Comparison of ENCODE assay signal across 21 cellular contexts in genomic region chr14:68873379-68873778, GRCh38.
DNase-seq lines count a peak whose midpoint lies in the region; ATAC-seq and TF ChIP-seq lines count a peak whose summit lies in the region.
"Had no signal": no experiment of that assay in that cellular context is flagged by ENCODE, and none has a peak within 500 bp of the region (broad histone marks: within the 10 kb centered on the region; RNA-seq: fewer than 3 reads in every experiment).

No MANE protein-coding gene starts in this region.

- RAD21 ChIA-PET in HCT116 (lab: Charles Lee; ENCODE audit: low non-redundant PET in 1 of 2, low total read pairs in 2 of 2, uncharacterized antibody in 2 of 2, unreplicated experiment in 2 of 2), result no interaction called here

- POLR2A ChIA-PET in HCT116 (lab: Charles Lee), result no interaction called here
- POLR2A ChIA-PET in activated CD8-positive, alpha-beta T cell treated with anti-CD3 and anti-CD28 coated beads, Interleukin-2, amount 10 ng/mL, durations not matched to agents 7 days and 5 days (lab: Charles Lee), result no interaction called here

- CTCF ChIA-PET in HCT116 (lab: Charles Lee), result no interaction called here
- CTCF ChIA-PET in activated CD8-positive, alpha-beta T cell treated with anti-CD3 and anti-CD28 coated beads, Interleukin-2, amount 10 ng/mL, durations not matched to agents 7 days and 5 days (lab: Charles Lee), result interaction anchor here (1.8 to 2.6 kb wide), 2 partner anchors 11 to 29 kb away, joined by 6 to 13 read pairs; no protein-coding TSS in a partner anchor

- peak overlapping the region; percentile 72; the same call in 1 of the 2 replicates for H3K4me2 ChIP-seq in HCT116 (ENCODE audit: low read length)
- H3K4me2 ChIP-seq: GM23338, PC-9 had no signal

- no peaks in the 10 kb centered on the region for H3K9me3 Mint-ChIP-seq in activated CD8-positive, alpha-beta T cell treated with anti-CD3 and anti-CD28 coated beads, Interleukin-2, amount 10 ng/mL, durations not matched to agents 7 days and 5 days (ENCODE audit: insufficient read depth)

- no peaks in the 10 kb centered on the region for H3K4me1 Mint-ChIP-seq in activated CD8-positive, alpha-beta T cell treated with anti-CD3 and anti-CD28 coated beads, Interleukin-2, amount 10 ng/mL, durations not matched to agents 7 days and 5 days (ENCODE audit: low read depth)
- H3K4me1 Mint-ChIP-seq: CD4-positive, CD25-positive, alpha-beta regulatory T cell; GM23338 had no signal

- H3K27ac Mint-ChIP-seq in activated CD8-positive, alpha-beta T cell treated with anti-CD3 and anti-CD28 coated beads, Interleukin-2, amount 10 ng/mL, durations not matched to agents 7 days and 5 days, result no peak overlapping the region
- H3K27ac Mint-ChIP-seq: CD4-positive, CD25-positive, alpha-beta regulatory T cell; GM23338 had no signal

- H3K27me3 Mint-ChIP-seq in activated CD8-positive, alpha-beta T cell treated with anti-CD3 and anti-CD28 coated beads, Interleukin-2, amount 10 ng/mL, durations not matched to agents 7 days and 5 days (ENCODE audit: low read depth), result no peaks in the 10 kb centered on the region
- H3K27me3 Mint-ChIP-seq: CD4-positive, CD25-positive, alpha-beta regulatory T cell had no signal

- no peaks in the 10 kb centered on the region for H4K20me1 ChIP-seq in HCT116 (ENCODE audit: insufficient read depth)

- DNase-seq in BE2C (peak; percentile 69), HCT116 (ENCODE audit: low read depth, low spot score) (no peak), NCI-H345 treated with DMSO at 0.1 percent for 48 hours (lab: John Stamatoyannopoulos, UW; ENCODE audit: unreplicated experiment) (peak; percentile 61), RKO (ENCODE audit: low spot score) (no peak), SKM-1 (lab: John Stamatoyannopoulos, UW; ENCODE audit: unreplicated experiment) (no peak)
- DNase-seq in activated CD8-positive, alpha-beta T cell treated with anti-CD3 and anti-CD28 coated beads, Interleukin-2, amount 10 ng/mL, durations not matched to agents 7 days and 5 days, result no peak
- DNase-seq: amniotic stem cell; CD4-positive, CD25-positive, alpha-beta regulatory T cell; DMS153; dorsolateral prefrontal cortex; mammary epithelial cell; MM.1S; NCI-H1930; pancreas; PC-9; right lobe of liver; SJCRH30 had no signal

- BruUV-seq in HCT116 (replicated peaks; lab: Mats Ljungman, UMichigan), result no TSS peak

- peaks cover 14% of the 10 kb centered on the region for H3K36me3 Mint-ChIP-seq in activated CD8-positive, alpha-beta T cell treated with anti-CD3 and anti-CD28 coated beads, Interleukin-2, amount 10 ng/mL, durations not matched to agents 7 days and 5 days (ENCODE audit: low read depth)

- no peak for TF ChIP-seq RAD21 in HCT116 (IDR thresholded peaks at IDR 0.05; ENCODE audit: low read depth)

- intact Hi-C loops in HCT116 (cut with micrococcal nuclease), result no loop called here

- peaks cover 8% of the 10 kb centered on the region for H3K79me2 ChIP-seq in HCT116 (ENCODE audit: insufficient read depth, low read length)

- TF ChIP-seq CTCF in BE2C (IDR thresholded peaks at IDR 0.05; ENCODE audit: low read depth, low read length) (no peak), HCT116 (IDR thresholded peaks at IDR 0.05 in 2 of 3, conservative IDR thresholded peaks at IDR 0.05 in 1 of 3; ENCODE audit: borderline replicate concordance in 1 of 3, insufficient read depth in 1 of 3, low read depth in 2 of 3, low read length in 2 of 3) (no peak)

- H3K36me3 ChIP-seq in BE2C (peaks cover 56% of the 10 kb centered on the region), HCT116 (ENCODE audit: control insufficient read depth in 1 of 2, insufficient read depth in 2 of 2, low read length in 2 of 2) (peaks cover 15 to 38% of the 10 kb centered on the region in 2 experiments; a peak in 3 of 4 replicates)

- no peak overlapping the region for H3K27ac ChIP-seq in HCT116 (ENCODE audit: low read depth, low read length)
- H3K27ac ChIP-seq: dorsolateral prefrontal cortex, pancreas, PC-9, right lobe of liver, SJCRH30, VCaP had no signal

- H3K9me2 ChIP-seq in HCT116 (ENCODE audit: insufficient read depth), result no peaks in the 10 kb centered on the region

- H3K4me1 ChIP-seq in BE2C, result peaks cover 7% of the 10 kb centered on the region
- H3K4me1 ChIP-seq in HCT116 (ENCODE audit: control insufficient read depth in 1 of 2, insufficient read depth in 2 of 2, low read length in 2 of 2), result peaks cover 0 to 10% of the 10 kb centered on the region in 2 experiments; a peak in 2 of 4 replicates
- H3K4me1 ChIP-seq: pancreas, right lobe of liver, SJCRH30 had no signal

- no peak overlapping the region for H3K9ac ChIP-seq in HCT116 (ENCODE audit: low read length)

- ATAC-seq in HCT116 (no peak), esophagus mucosa (peak; percentile 39)
- no peak for ATAC-seq in activated CD8-positive, alpha-beta T cell treated with anti-CD3 and anti-CD28 coated beads, Interleukin-2, amount 10 ng/mL, durations not matched to agents 7 days and 5 days
- ATAC-seq: GM23338, pancreas, right lobe of liver had no signal

- no peak overlapping the region for H2AFZ ChIP-seq in HCT116 (ENCODE audit: low read depth, low read length, poor library complexity, severe bottlenecking)
- H2AFZ ChIP-seq: GM23338, PC-9 had no signal

- H3K4me3 Mint-ChIP-seq in activated CD8-positive, alpha-beta T cell treated with anti-CD3 and anti-CD28 coated beads, Interleukin-2, amount 10 ng/mL, durations not matched to agents 7 days and 5 days, result no peak overlapping the region
- H3K4me3 Mint-ChIP-seq: CD4-positive, CD25-positive, alpha-beta regulatory T cell; GM23338 had no signal

- TF ChIP-seq POLR2A in HCT116 (IDR thresholded peaks at IDR 0.05; ENCODE audit: borderline replicate concordance, extremely low read depth, insufficient read depth, insufficient read length), result no peak

- H3K9me3 ChIP-seq in BE2C, result no peaks in the 10 kb centered on the region
- no peaks in the 10 kb centered on the region for H3K9me3 ChIP-seq in HCT116 (ENCODE audit: control insufficient read depth in 1 of 2, insufficient read depth in 1 of 2, low read depth in 1 of 2, low read length in 2 of 2)
- H3K9me3 ChIP-seq: esophagus muscularis mucosa, pancreas, right lobe of liver, SJCRH30 had no signal

- H3K4me3 ChIP-seq in BE2C (ENCODE audit: low read depth, low read length) (no peak overlapping the region), HCT116 (replicated peaks in 1 of 2; ENCODE audit: low read depth in 1 of 2, low read length in 2 of 2) (no peak overlapping the region)
- H3K4me3 ChIP-seq: dorsolateral prefrontal cortex, esophagus muscularis mucosa, GM23338, pancreas, PC-9, right lobe of liver, SJCRH30 had no signal

- H3K27me3 ChIP-seq in BE2C (no peaks in the 10 kb centered on the region), HCT116 (ENCODE audit: insufficient read depth, low read length) (no peaks in the 10 kb centered on the region)
- H3K27me3 ChIP-seq: dorsolateral prefrontal cortex, esophagus muscularis mucosa, pancreas, right lobe of liver, SJCRH30 had no signal

TF ChIP-seq in HCT116, 20 proteins besides CTCF, POLR2A, EP300 and RAD21 (continues in another document):
- TF ChIP-seq EZH2phosphoT487 (IDR thresholded peaks at IDR 0.05; ENCODE audit: borderline replicate concordance) (no peak), EGR1 (IDR thresholded peaks at IDR 0.05; ENCODE audit: low read depth) (no peak), ELF1 (IDR thresholded peaks at IDR 0.05; ENCODE audit: borderline replicate concordance, low read depth) (no peak), ZFX (IDR thresholded peaks at IDR 0.05) (no peak), REST (IDR thresholded peaks at IDR 0.05; ENCODE audit: low read depth) (no peak), EZH2 (IDR thresholded peaks at IDR 0.05) (no peak), FOSL1 (IDR thresholded peaks at IDR 0.05; ENCODE audit: low read depth) (no peak), YY1 (IDR thresholded peaks at IDR 0.05; ENCODE audit: extremely low read depth, insufficient replicate concordance, low read depth, low read length) (no peak), SRF (IDR thresholded peaks at IDR 0.05; ENCODE audit: low read depth) (no peak), CEBPB (IDR thresholded peaks at IDR 0.05; ENCODE audit: low read depth) (no peak), TCF7L2 (IDR thresholded peaks at IDR 0.05; ENCODE audit: borderline replicate concordance, extremely low read depth, insufficient read depth, insufficient read length) (no peak), JUND (IDR thresholded peaks at IDR 0.05) (no peak), SIN3A (IDR thresholded peaks at IDR 0.05; ENCODE audit: low read depth) (no peak), SP1 (IDR thresholded peaks at IDR 0.05; ENCODE audit: low read depth) (no peak)
- TF ChIP-seq, protein P1, sequence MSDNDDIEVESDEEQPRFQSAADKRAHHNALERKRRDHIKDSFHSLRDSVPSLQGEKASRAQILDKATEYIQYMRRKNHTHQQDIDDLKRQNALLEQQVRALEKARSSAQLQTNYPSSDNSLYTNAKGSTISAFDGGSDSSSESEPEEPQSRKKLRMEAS (IDR thresholded peaks at IDR 0.05), result no peak
- TF ChIP-seq, protein P2, sequence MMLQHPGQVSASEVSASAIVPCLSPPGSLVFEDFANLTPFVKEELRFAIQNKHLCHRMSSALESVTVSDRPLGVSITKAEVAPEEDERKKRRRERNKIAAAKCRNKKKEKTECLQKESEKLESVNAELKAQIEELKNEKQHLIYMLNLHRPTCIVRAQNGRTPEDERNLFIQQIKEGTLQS (IDR thresholded peaks at IDR 0.05), result no peak

Comparison
In these comparisons a context has a peak if more than half of its experiments do, and no peak if none do; other contexts are left out.
1. DNase-seq: peak in BE2C (single experiment) and NCI-H345 treated with DMSO at 0.1 percent for 48 hours (single experiment); none in HCT116 (single experiment), RKO (single experiment), SKM-1 (single experiment) and activated CD8-positive, alpha-beta T cell treated with anti-CD3 and anti-CD28 coated beads, Interleukin-2, amount 10 ng/mL, durations not matched to agents 7 days and 5 days (single experiment).